In genomic region chr9:97510797-97511761, GRCh38 we compare ENCODE assay signal across 8 cellular contexts. TPM values are rescaled to one million over a fixed set of nuclear protein-coding genes. Genes with fewer than 3 reads are reported as not detected.
DNase-seq lines count a peak whose midpoint lies in the region; ATAC-seq and TF ChIP-seq lines count a peak whose summit lies in the region.

No MANE protein-coding gene starts in this region.

- DNase-seq in AG04449 (ENCODE audit: low read depth, low spot score) (peak; percentile 21), epithelial cell of esophagus (ENCODE audit: low read depth) (peak; percentile 51), type B pancreatic cell (ENCODE audit: extremely low spot score, unreplicated experiment) (peak; percentile 49), SK-N-SH (no peak), DMS 273 (lab: John Stamatoyannopoulos, UW; ENCODE audit: unreplicated experiment) (no peak), prostate gland (ENCODE audit: low spot score) (no peak)

- no peaks in the 10 kb centered on the region for H3K9me3 Mint-ChIP-seq in type B pancreatic cell

- H3K4me2 ChIP-seq in SK-N-SH = no peak overlapping the region

- TF ChIP-seq POLR2A in prostate gland (IDR thresholded peaks at IDR 0.05) = no peak

- no peaks in the 10 kb centered on the region for H3K9me3 ChIP-seq in SK-N-SH
- no peaks in the 10 kb centered on the region for H3K9me3 ChIP-seq in prostate gland

- no peaks in the 10 kb centered on the region for H3K79me2 ChIP-seq in SK-N-SH (ENCODE audit: insufficient read depth)

- H3F3A ChIP-seq in SK-N-SH (replicated peaks; ENCODE audit: insufficient read depth) = no peaks in the 10 kb centered on the region

- H3K9ac ChIP-seq in SK-N-SH = no peak overlapping the region

- intact Hi-C loops in prostate gland (cut with DNase I) = no loop called here

- ATAC-seq in GM18907 (IDR thresholded peaks at IDR 0.05; ENCODE audit: unreplicated experiment) (peak; percentile 63), HG03378 (IDR thresholded peaks at IDR 0.05; ENCODE audit: unreplicated experiment) (peak; percentile 82)

- no peak overlapping the region for H3K4me3 Mint-ChIP-seq in type B pancreatic cell

- H3K4me1 ChIP-seq in SK-N-SH (ENCODE audit: control insufficient read depth in 1 of 2, insufficient read depth in 2 of 2, low read depth in 1 of 2, low read length in 1 of 2) (peaks cover 0 to 37% of the 10 kb centered on the region in 2 experiments; a peak in 3 of 4 replicates), prostate gland (replicated peaks) (no peaks in the 10 kb centered on the region)

- H3K9me2 ChIP-seq in SK-N-SH = no peaks in the 10 kb centered on the region

- TF ChIP-seq CTCF in AG04449 (IDR thresholded peaks at IDR 0.05; ENCODE audit: insufficient read depth, low read length, missing control alignments) (no peak), epithelial cell of esophagus (IDR thresholded peaks at IDR 0.05; ENCODE audit: insufficient read depth, low read depth, low read length, missing control alignments) (no peak), type B pancreatic cell (conservative IDR thresholded peaks at IDR 0.05) (no peak), SK-N-SH (IDR thresholded peaks at IDR 0.05) (no peak), prostate gland (IDR thresholded peaks at IDR 0.05) (no peak)

- CTCF ChIA-PET in AG04449 (lab: Yijun Ruan, JAX) = interaction anchor here (1.2 kb wide), 1 partner anchor 42 kb away, joined by 6 read pairs; no protein-coding TSS in a partner anchor
- CTCF ChIA-PET in SK-N-SH (lab: Yijun Ruan, JAX) = interaction anchor here (0.7 to 2.1 kb wide), 7 partner anchors 9 to 105 kb away, joined by 3 to 9 read pairs (median 3); partner anchors contain the start of gene TMOD1

- no peak for TF ChIP-seq EP300 in SK-N-SH (IDR thresholded peaks at IDR 0.05; ENCODE audit: borderline replicate concordance in 1 of 2, low read depth in 1 of 2, low read length in 1 of 2)

- POLR2A ChIA-PET in AG04449 (lab: Yijun Ruan, JAX) (interaction anchor here (1.3 kb wide), 1 partner anchor 8 kb away, joined by 4 read pairs; no protein-coding TSS in a partner anchor), SK-N-SH (lab: Yijun Ruan, JAX) (interaction anchor here (0.6 to 1.1 kb wide), 3 partner anchors 11 to 56 kb away, joined by 3 to 5 read pairs (median 3); no protein-coding TSS in a partner anchor)

- H3K27ac Mint-ChIP-seq in type B pancreatic cell = peak overlapping the region; percentile 77

- no peaks in the 10 kb centered on the region for H3K36me3 Mint-ChIP-seq in type B pancreatic cell

- H3K27me3 Mint-ChIP-seq in type B pancreatic cell = peaks cover 16% of the 10 kb centered on the region

- no peaks in the 10 kb centered on the region for H4K20me1 ChIP-seq in SK-N-SH (ENCODE audit: insufficient read depth)

- H3K4me3 ChIP-seq in AG04449 (ENCODE audit: low read depth, low read length) = no peak overlapping the region
- H3K4me3 ChIP-seq in epithelial cell of esophagus (ENCODE audit: low read length) = no peak overlapping the region
- H3K4me3 ChIP-seq in SK-N-SH (ENCODE audit: low read depth in 2 of 2, low read length in 1 of 2) = no peak overlapping the region
- no peak overlapping the region for H3K4me3 ChIP-seq in prostate gland

- H2AFZ ChIP-seq in SK-N-SH (ENCODE audit: low read depth) = no peak overlapping the region

- H3K36me3 ChIP-seq in SK-N-SH (replicated peaks in 1 of 2; ENCODE audit: control insufficient read depth in 1 of 2, insufficient read depth in 2 of 2, low read length in 1 of 2) = no peaks in the 10 kb centered on the region
- H3K36me3 ChIP-seq in prostate gland = no peaks in the 10 kb centered on the region

- H3K4me1 Mint-ChIP-seq in type B pancreatic cell (ENCODE audit: unreplicated experiment) = no peaks in the 10 kb centered on the region

- WGBS in SK-N-SH (ENCODE audit: low lambda C conversion rate) = 61% methylated on average over 8 of the region's 11 CpGs
- WGBS in prostate gland = 71% methylated on average over 11 of the region's 11 CpGs

- peaks cover under 1% of the 10 kb centered on the region; the same call in 1 of the 2 replicates for H3K27me3 ChIP-seq in SK-N-SH (ENCODE audit: insufficient read depth)
- no peaks in the 10 kb centered on the region for H3K27me3 ChIP-seq in prostate gland (replicated peaks; ENCODE audit: insufficient read depth)

- H3K27ac ChIP-seq in SK-N-SH (ENCODE audit: low read depth in 2 of 2, low read length in 1 of 2) (no peak overlapping the region), prostate gland (peak overlapping the region in 1 of 2 donors; percentile 10)

- no peak for TF ChIP-seq RAD21 in SK-N-SH (IDR thresholded peaks at IDR 0.05; ENCODE audit: low read length)

TF ChIP-seq in SK-N-SH, 30 proteins besides CTCF, POLR2A, EP300 and RAD21 (continues in another document):
- TF ChIP-seq RFX5 (IDR thresholded peaks at IDR 0.05; ENCODE audit: low read length) = no peak
- TF ChIP-seq IRF3 (IDR thresholded peaks at IDR 0.05; ENCODE audit: low read depth, low read length) = no peak
- no peak for TF ChIP-seq MXI1 (IDR thresholded peaks at IDR 0.05; ENCODE audit: low read depth, low read length)
- TF ChIP-seq TEAD4 (IDR thresholded peaks at IDR 0.05; ENCODE audit: borderline replicate concordance, insufficient read depth) = no peak
- TF ChIP-seq FOXJ3 (CRISPR knock-in tag; IDR thresholded peaks at IDR 0.05) = no peak
- no peak for TF ChIP-seq NRF1 (IDR thresholded peaks at IDR 0.05; ENCODE audit: low read depth, low read length)
- TF ChIP-seq REST (IDR thresholded peaks at IDR 0.05; ENCODE audit: low read depth, low read length) = no peak
- TF ChIP-seq USF1 (IDR thresholded peaks at IDR 0.05; ENCODE audit: borderline replicate concordance, low read depth) = no peak
- TF ChIP-seq ELF1 (IDR thresholded peaks at IDR 0.05) = no peak
- no peak for TF ChIP-seq NFIC (IDR thresholded peaks at IDR 0.05; ENCODE audit: borderline replicate concordance)
- TF ChIP-seq SIN3A (IDR thresholded peaks at IDR 0.05; ENCODE audit: borderline replicate concordance, low read depth, low read length) = no peak
- no peak for TF ChIP-seq POLR2AphosphoS5 (IDR thresholded peaks at IDR 0.05; ENCODE audit: low read depth, low read length)
- no peak for TF ChIP-seq YY1 (IDR thresholded peaks at IDR 0.05; ENCODE audit: low read depth)
- TF ChIP-seq TAF1 (IDR thresholded peaks at IDR 0.05; ENCODE audit: borderline replicate concordance, low read depth, low read length) = no peak
- TF ChIP-seq PBX3 (IDR thresholded peaks at IDR 0.05) = no peak

RNA-seq across cellular contexts. Expression of gene TMOD1, which starts 9.6 kb away (rescaled TPM):
- total RNA-seq in type B pancreatic cell (ENCODE audit: low replicate concordance) (10.5 and 12.9 TPM in 2 replicates), prostate gland (1 to 10 TPM; 7.0 to 8.0 TPM)
- 0.54 and 1.6 TPM in 2 replicates for polyA plus RNA-seq in SK-N-SH (2012; rRNA removed)
- 3.8 and 5.6 TPM in 2 replicates for polyA plus RNA-seq in SK-N-SH (2012; cell fraction: cytosol; rRNA removed)
- polyA plus RNA-seq in SK-N-SH (2012; cell fraction: nucleus; rRNA removed) = 1.1 and 1.2 TPM in 2 replicates

Comparison
In these comparisons a context has a peak if more than half of its experiments do, and no peak if none do; other contexts are left out.
1. DNase-seq: peak in AG04449 (single experiment), epithelial cell of esophagus (single experiment) and type B pancreatic cell (single experiment); none in SK-N-SH (single experiment), DMS 273 (single experiment) and prostate gland (single experiment).